Comparison of ENCODE assay signal across 15 cellular contexts in the genomic region with DNA sequence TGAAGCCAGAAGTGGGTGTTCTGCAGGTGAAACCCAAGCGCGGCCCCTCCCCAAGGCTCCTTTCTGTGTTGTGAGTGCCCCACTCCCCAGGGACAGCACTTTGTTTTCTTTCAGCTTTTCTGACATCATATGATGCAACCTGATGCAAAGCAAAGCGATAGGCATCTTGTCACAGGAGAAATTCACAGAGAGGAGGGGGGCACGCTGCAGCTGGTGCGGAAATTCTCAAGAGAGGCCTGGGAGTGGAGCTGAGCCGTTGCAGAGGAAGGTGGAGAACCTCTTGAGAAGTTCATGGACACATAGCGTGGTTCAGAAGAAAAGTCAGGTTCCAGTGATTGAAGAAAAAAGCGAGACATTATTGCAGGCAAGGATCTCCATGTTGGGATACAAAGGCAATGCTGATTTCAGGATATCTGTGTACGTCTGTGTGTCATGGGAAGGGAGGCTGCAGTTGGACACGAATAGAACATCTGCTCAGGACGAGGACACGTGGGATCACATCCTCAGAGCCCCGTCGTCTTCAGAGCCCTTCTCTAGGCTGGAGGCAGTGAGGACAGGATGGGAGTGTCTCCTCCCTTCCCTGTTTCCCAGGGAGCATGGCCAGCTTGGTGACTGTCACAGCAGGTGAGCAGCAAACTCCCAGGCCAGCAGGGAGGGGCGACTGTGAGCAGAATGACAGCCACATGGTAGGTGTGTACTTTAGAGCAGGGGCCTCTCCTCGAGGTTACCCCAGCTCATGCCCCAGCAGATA.
DNase-seq lines count a peak whose midpoint lies in the region; ATAC-seq, FAIRE-seq and TF ChIP-seq lines count a peak whose summit lies in the region.
"Had no signal": no experiment of that assay in that cellular context is flagged by ENCODE, and none has a peak within 500 bp of the region (broad histone marks: within the 10 kb centered on the region; RNA-seq: fewer than 3 reads in every experiment).

No MANE protein-coding gene starts in this region.

- H3K36me3 ChIP-seq in mammary epithelial cell (ENCODE audit: insufficient read depth, low read length) (no peaks in the 10 kb centered on the region), K562 (ENCODE audit: control insufficient read depth, insufficient read depth, low read length) (no peaks in the 10 kb centered on the region), thyroid gland (no peaks in the 10 kb centered on the region)
- H3K36me3 ChIP-seq: vagina had no signal

- H2AFZ ChIP-seq in mammary epithelial cell (ENCODE audit: low read depth, low read length), result no peak overlapping the region
- peak overlapping the region; percentile 81 for H2AFZ ChIP-seq in K562 (ENCODE audit: low read depth, low read length)

- peak; percentile 92 for TF ChIP-seq EP300 in K562 (IDR thresholded peaks at IDR 0.05; ENCODE audit: low read length)

- no peaks in the 10 kb centered on the region for H3K9me1 ChIP-seq in K562 (ENCODE audit: control insufficient read depth, insufficient read depth, low read length)

- no peaks in the 10 kb centered on the region for H4K20me1 ChIP-seq in mammary epithelial cell (ENCODE audit: insufficient read depth, low read length)
- H4K20me1 ChIP-seq in K562 (replicated peaks; ENCODE audit: control insufficient read depth, insufficient read depth, low read length), result no peaks in the 10 kb centered on the region

- H3K4me3 Mint-ChIP-seq in MCF 10A (ENCODE audit: unreplicated experiment), result no peak overlapping the region
- H3K4me3 Mint-ChIP-seq: dendritic cell treated with granulocyte-macrophage colony-stimulating factor and Interleukin-4, amounts not matched to agents 40 ng/mL and 50 ng/mL, for 4 days; stimulated activated memory B cell treated with anti-CD40 and anti-IgM and Interleukin-4, amounts not matched to agents 10 μg/mL and 1 μg/mL and 100 μg/mL, for 72 hours had no signal

- dilution Hi-C loops in mammary epithelial cell (cut with HindIII; ENCODE audit: low sequenced_read_pairs), result no loop called here

- H3K9me3 Mint-ChIP-seq in MCF 10A (ENCODE audit: unreplicated experiment), result no peaks in the 10 kb centered on the region
- no peaks in the 10 kb centered on the region for H3K9me3 Mint-ChIP-seq in activated naive CD4-positive, alpha-beta T cell treated with anti-CD3 and anti-CD28 coated beads, Interleukin-2, amount 50 U/mL, for 72 hours
- H3K9me3 Mint-ChIP-seq: dendritic cell treated with granulocyte-macrophage colony-stimulating factor and Interleukin-4, amounts not matched to agents 40 ng/mL and 50 ng/mL, for 4 days had no signal

- no peak for TF ChIP-seq POLR2A in K562 (conservative IDR thresholded peaks at IDR 0.05)
- no peak for TF ChIP-seq POLR2A in thyroid gland (IDR thresholded peaks at IDR 0.05)

- H3K79me2 ChIP-seq in mammary epithelial cell (ENCODE audit: insufficient read depth, low read length), result no peaks in the 10 kb centered on the region
- no peaks in the 10 kb centered on the region for H3K79me2 ChIP-seq in K562 (ENCODE audit: control insufficient read depth, insufficient read depth, low read length)

- intact Hi-C loops in MCF 10A (cut with micrococcal nuclease) (no loop called here), mammary epithelial cell (cut with micrococcal nuclease) (no loop called here), K562 (cut with micrococcal nuclease) (no loop called here), thyroid gland (cut with DNase I) (no loop called here)

- no peak overlapping the region for H3K4me3 ChIP-seq in mammary epithelial cell (replicated peaks in 1 of 3; ENCODE audit: insufficient read depth in 1 of 3, low read depth in 2 of 3, low read length in 3 of 3)
- peak overlapping the region; percentile 26; the same call in 1 of the 2 replicates for H3K4me3 ChIP-seq in K562
- no peak overlapping the region for H3K4me3 ChIP-seq in thyroid gland (replicated peaks in 1 of 3)
- H3K4me3 ChIP-seq in foreskin fibroblast (ENCODE audit: low read depth in 1 of 2, low read length in 2 of 2), result no peak overlapping the region
- H3K4me3 ChIP-seq: vagina had no signal

- in situ Hi-C loops in mammary epithelial cell (cut with MboI; ENCODE audit: low sequenced_read_pairs in 2 of 2), result no loop called here
- in situ Hi-C loops in K562 (cut with MboI), result no loop called here

- peak; percentile 69 for FAIRE-seq in K562 (lab: Jason Lieb, UNC)
- FAIRE-seq: GM19239 had no signal

- TF ChIP-seq RAD21 in K562 (CRISPR knock-in tag; conservative IDR thresholded peaks at IDR 0.05 in 1 of 2, IDR thresholded peaks at IDR 0.05 in 1 of 2), result peak in 1 of 2 experiments; percentile 13; a peak in 1 of 4 replicates

- ATAC-seq in K562, result peak; percentile 92
- no peak for ATAC-seq in activated naive CD4-positive, alpha-beta T cell treated with anti-CD3 and anti-CD28 coated beads, Interleukin-2, amount 50 U/mL, for 72 hours
- ATAC-seq: stimulated activated memory B cell treated with anti-CD40 and anti-IgM and Interleukin-4, amounts not matched to agents 10 μg/mL and 1 μg/mL and 100 μg/mL, for 72 hours had no signal

- no TSS peak for BruUV-seq in MCF 10A (replicated peaks; lab: Mats Ljungman, UMichigan)
- no TSS peak for BruUV-seq in mammary epithelial cell (replicated peaks; lab: Mats Ljungman, UMichigan)
- TSS peak; percentile 98 for BruUV-seq in K562 (replicated peaks; lab: Mats Ljungman, UMichigan)

- H3K9me3 ChIP-seq in mammary epithelial cell (replicated peaks; ENCODE audit: insufficient read depth, low read length) (no peaks in the 10 kb centered on the region), K562 (replicated peaks; ENCODE audit: control insufficient read depth, insufficient read depth, low read depth, low read length) (0 out of 2 replicates have a peak, but pooled peaks cover 3% of the 10 kb centered on the region), thyroid gland (no peaks in the 10 kb centered on the region)
- H3K9me3 ChIP-seq: vagina had no signal

- H3K4me1 ChIP-seq in mammary epithelial cell (ENCODE audit: insufficient read depth, low read length), result peaks cover 7% of the 10 kb centered on the region
- H3K4me1 ChIP-seq in K562 (replicated peaks in 1 of 2; ENCODE audit: control insufficient read depth in 2 of 2, insufficient read depth in 2 of 2, low read length in 2 of 2), result peaks cover 4 to 16% of the 10 kb centered on the region in 2 experiments; a peak in 4 of 5 replicates
- peaks cover 0 to 9% of the 10 kb centered on the region in 2 donors for H3K4me1 ChIP-seq in thyroid gland
- H3K4me1 ChIP-seq: vagina had no signal

- no peaks in the 10 kb centered on the region for H3K27me3 Mint-ChIP-seq in MCF 10A (ENCODE audit: insufficient read depth, unreplicated experiment)

- H3K4me1 Mint-ChIP-seq in MCF 10A (ENCODE audit: insufficient read depth, unreplicated experiment), result peaks cover 18% of the 10 kb centered on the region

- DNase-seq in MCF 10A (ENCODE audit: unreplicated experiment) (no peak), mammary epithelial cell (no peak), NCI-H2171 (lab: John Stamatoyannopoulos, UW) (peak; percentile 95), K562 (ENCODE audit: extremely low read depth in 1 of 4, low spot score in 3 of 4) (peak in 2 of 4 experiments; percentile 6 to 47), thyroid gland (peak; percentile 45 to 56), foreskin fibroblast (no peak), nucleus accumbens (lab: John Stamatoyannopoulos, UW) (no peak)
- no peak for DNase-seq in activated naive CD4-positive, alpha-beta T cell treated with anti-CD3 and anti-CD28 coated beads, Interleukin-2, amount 50 U/mL, for 72 hours (ENCODE audit: low spot score in 2 of 2)
- DNase-seq: activated CD4-positive, CD25-positive, alpha-beta regulatory T cell treated with anti-CD3 and anti-CD28 coated beads, Interleukin-2, amount 50 U/mL, for 72 hours; amygdala; retina had no signal

- POLR2A ChIA-PET in MCF 10A (lab: Yijun Ruan, JAX) (interaction anchor here (1.0 kb wide), 1 partner anchor 82 kb away, joined by 4 read pairs; no protein-coding TSS in a partner anchor), K562 (lab: Yijun Ruan, JAX) (interaction anchor here (0.9 to 1.5 kb wide), 4 partner anchors 10 to 21 kb away, joined by 3 to 5 read pairs (median 4); no protein-coding TSS in a partner anchor)

- H3K36me3 Mint-ChIP-seq in MCF 10A (ENCODE audit: insufficient read depth, unreplicated experiment), result no peaks in the 10 kb centered on the region
- H3K36me3 Mint-ChIP-seq in activated naive CD4-positive, alpha-beta T cell treated with anti-CD3 and anti-CD28 coated beads, Interleukin-2, amount 50 U/mL, for 72 hours, result peaks cover 8 to 12% of the 10 kb centered on the region in 2 donors
- H3K36me3 Mint-ChIP-seq: stimulated activated memory B cell treated with anti-CD40 and anti-IgM and Interleukin-4, amounts not matched to agents 10 μg/mL and 1 μg/mL and 100 μg/mL, for 72 hours had no signal

- H3K4me2 ChIP-seq in mammary epithelial cell (ENCODE audit: insufficient read depth, low read depth, low read length), result no peak overlapping the region
- peak overlapping the region; percentile 80 for H3K4me2 ChIP-seq in K562 (ENCODE audit: insufficient read depth, low read length)

- H3K27ac ChIP-seq in mammary epithelial cell (ENCODE audit: insufficient read depth, low read depth, low read length) (no peak overlapping the region), K562 (ENCODE audit: extremely low read depth, low read depth, low read length) (peak overlapping the region; percentile 69; the same call in 2 of the 3 replicates), thyroid gland (no peak overlapping the region)
- H3K27ac ChIP-seq: vagina had no signal

- peak overlapping the region; percentile 84 for H3K27ac Mint-ChIP-seq in MCF 10A (ENCODE audit: low read depth, unreplicated experiment)
- no peak overlapping the region for H3K27ac Mint-ChIP-seq in activated naive CD4-positive, alpha-beta T cell treated with anti-CD3 and anti-CD28 coated beads, Interleukin-2, amount 50 U/mL, for 72 hours
- H3K27ac Mint-ChIP-seq: dendritic cell treated with granulocyte-macrophage colony-stimulating factor and Interleukin-4, amounts not matched to agents 40 ng/mL and 50 ng/mL, for 4 days; stimulated activated memory B cell treated with anti-CD40 and anti-IgM and Interleukin-4, amounts not matched to agents 10 μg/mL and 1 μg/mL and 100 μg/mL, for 72 hours had no signal

- H3K27me3 ChIP-seq in mammary epithelial cell (ENCODE audit: insufficient read depth, low read length) (no peaks in the 10 kb centered on the region), K562 (ENCODE audit: control insufficient read depth in 2 of 2, insufficient read depth in 2 of 2, low read length in 2 of 2) (no peaks in the 10 kb centered on the region), thyroid gland (no peaks in the 10 kb centered on the region)
- H3K27me3 ChIP-seq: vagina had no signal

- CTCF ChIA-PET in MCF 10A (lab: Yijun Ruan, JAX), result interaction anchor here (1.3 kb wide), 1 partner anchor 37 kb away, joined by 3 read pairs; no protein-coding TSS in a partner anchor
- CTCF ChIA-PET in mammary epithelial cell (lab: Charles Lee; ENCODE audit: low non-redundant PET), result no interaction called here
- CTCF ChIA-PET in K562 (lab: Yijun Ruan, JAX; ENCODE audit: low intra/inter-chr PET ratio), result interaction anchor here (0.8 kb wide), 1 partner anchor 9 kb away, joined by 3 read pairs; no protein-coding TSS in a partner anchor

- TF ChIP-seq CTCF in MCF 10A (IDR thresholded peaks at IDR 0.05; ENCODE audit: unreplicated experiment) (no peak), mammary epithelial cell (conservative IDR thresholded peaks at IDR 0.05 in 1 of 2, IDR thresholded peaks at IDR 0.05 in 1 of 2; ENCODE audit: extremely low read depth in 1 of 2, insufficient read depth in 1 of 2, low read depth in 1 of 2, low read length in 2 of 2) (no peak), K562 (IDR thresholded peaks at IDR 0.05 in 2 of 3, conservative IDR thresholded peaks at IDR 0.05 in 1 of 3; ENCODE audit: insufficient read depth in 2 of 3, low read depth in 1 of 3, low read length in 3 of 3) (no peak), thyroid gland (IDR thresholded peaks at IDR 0.05) (no peak), foreskin fibroblast (IDR thresholded peaks at IDR 0.05; ENCODE audit: low read depth, low read length) (no peak)

- WGBS in mammary epithelial cell (ENCODE audit: low coverage, missing lambda C conversion rate), result 87% methylated on average over 16 of the region's 16 CpGs
- WGBS in K562 (ENCODE audit: insufficient coverage, low coverage, missing lambda C conversion rate), result 9% methylated on average over 13 of the region's 16 CpGs
- WGBS in thyroid gland, 2 donors, result 37 to 46% methylated on average over 16 of the region's 16 CpGs

- H3K9ac ChIP-seq in mammary epithelial cell (ENCODE audit: insufficient read depth, low read length), result no peak overlapping the region
- H3K9ac ChIP-seq in K562 (ENCODE audit: insufficient read depth in 1 of 2, low read depth in 2 of 2, low read length in 2 of 2), result peak overlapping the region; percentile 47 to 63; a peak in 3 of 4 replicates

Comparison
In these comparisons a context has a peak if more than half of its experiments do, and no peak if none do; other contexts are left out.
1. DNase-seq: peak in NCI-H2171 (single experiment) and thyroid gland (2 of 2); none in MCF 10A (single experiment), mammary epithelial cell (single experiment), activated naive CD4-positive, alpha-beta T cell treated with anti-CD3 and anti-CD28 coated beads, Interleukin-2, amount 50 U/mL, for 72 hours (0 of 2), foreskin fibroblast (0 of 2) and nucleus accumbens (0 of 56).